8 cellular contexts compared by ENCODE assay signal in the genomic region with DNA sequence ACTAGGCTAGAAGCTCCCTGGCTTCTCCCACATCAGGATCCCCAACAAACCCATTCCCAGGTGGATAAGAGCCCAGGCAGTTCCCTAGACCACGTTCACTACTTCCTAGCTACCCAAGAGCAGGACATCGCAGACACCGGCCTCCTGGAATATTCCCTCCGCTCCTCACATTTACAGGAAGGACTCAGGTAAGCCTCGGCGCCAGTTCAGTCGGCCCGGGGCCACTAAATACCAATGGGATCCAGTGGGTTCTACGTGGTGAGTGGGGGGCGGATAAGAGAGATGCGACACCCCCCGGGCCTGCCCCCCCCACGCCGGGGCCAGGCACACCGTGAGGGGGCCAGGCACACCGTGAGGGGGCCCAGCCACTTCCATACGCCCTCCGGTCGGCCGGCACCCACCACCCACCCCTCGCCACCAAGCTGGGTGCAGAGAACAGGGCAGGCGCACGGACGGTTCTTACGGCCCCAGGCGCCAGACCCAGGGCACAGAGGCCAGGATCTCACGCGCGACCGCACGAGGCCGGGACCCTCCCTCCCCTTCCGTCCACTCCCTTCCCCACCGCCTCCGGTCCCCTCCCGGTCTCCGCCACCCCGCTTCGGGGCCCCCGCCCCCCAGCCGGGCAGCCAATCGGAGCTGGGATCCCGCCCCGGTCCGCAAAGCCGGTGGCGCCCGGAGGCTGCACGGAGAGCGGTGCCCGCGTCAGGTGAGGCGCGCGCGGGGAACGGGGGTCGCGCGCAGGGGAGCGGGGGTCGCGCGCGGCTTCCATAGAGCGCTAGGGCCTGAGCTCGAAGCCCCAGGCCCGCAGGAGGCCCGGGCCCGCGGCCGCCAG. TPM values are rescaled to one million over a fixed set of nuclear protein-coding genes. Genes with fewer than 3 reads are reported as not detected.
DNase-seq lines count a peak whose midpoint lies in the region; ATAC-seq and TF ChIP-seq lines count a peak whose summit lies in the region.

A gene with protein sequence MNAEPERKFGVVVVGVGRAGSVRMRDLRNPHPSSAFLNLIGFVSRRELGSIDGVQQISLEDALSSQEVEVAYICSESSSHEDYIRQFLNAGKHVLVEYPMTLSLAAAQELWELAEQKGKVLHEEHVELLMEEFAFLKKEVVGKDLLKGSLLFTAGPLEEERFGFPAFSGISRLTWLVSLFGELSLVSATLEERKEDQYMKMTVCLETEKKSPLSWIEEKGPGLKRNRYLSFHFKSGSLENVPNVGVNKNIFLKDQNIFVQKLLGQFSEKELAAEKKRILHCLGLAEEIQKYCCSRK (plus strand): TSS at position 652 of the 832 bp plus-strand sequence. CDS start 12,479 bp downstream, outside the sequence.

- H3K27ac ChIP-seq in RWPE1 (peak within 1 kb of the TSS; percentile 78), temporal lobe (ENCODE audit: low read depth, low read length) (peak within 1 kb of the TSS; percentile 44)

- POLR2A ChIA-PET in RWPE1 (lab: Yijun Ruan, JAX; ENCODE audit: low non-redundant PET): interaction anchor here (0.6 to 1.0 kb wide), 3 partner anchors 10 to 76 kb away, joined by 3 to 4 read pairs (median 3); no protein-coding TSS in a partner anchor

- ATAC-seq in GM18867 (IDR thresholded peaks at IDR 0.05; ENCODE audit: unreplicated experiment) (peak; percentile 81), HG03103 (IDR thresholded peaks at IDR 0.05; ENCODE audit: low read depth, unreplicated experiment) (peak; percentile 47)

- CTCF ChIA-PET in RWPE1 (lab: Yijun Ruan, JAX): interaction anchor here (1.2 kb wide), 1 partner anchor 24 kb away, joined by 4 read pairs; no protein-coding TSS in a partner anchor

- TF ChIP-seq CTCF in AG09309 (IDR thresholded peaks at IDR 0.05; ENCODE audit: control insufficient read depth, insufficient read depth, low read depth, low read length, missing control alignments) (no peak), RWPE1 (conservative IDR thresholded peaks at IDR 0.05; ENCODE audit: low read depth) (no peak)

- DNase-seq in AG09309 (ENCODE audit: low read depth) (no peak), RWPE1 (ENCODE audit: low spot score) (peak; percentile 78), germinal center (ENCODE audit: low spot score) (peak; percentile 83), occipital lobe (lab: John Stamatoyannopoulos, UW) (peak; percentile 43)
- DNase-seq in activated naive CD4-positive, alpha-beta T cell (lab: John Stamatoyannopoulos, UW): peak; percentile 14 to 62 (median 23)

- H3K4me3 ChIP-seq in AG09309 (ENCODE audit: control insufficient read depth, low read depth, low read length): peak within 1 kb of the TSS; percentile 60

RNA-seq across cellular contexts. Expression of the gene that starts here (rescaled TPM):
- total RNA-seq in occipital lobe: 21.7 TPM
- 19.2 TPM for total RNA-seq in temporal lobe
